1 cellular context compared by ENCODE assay signal in genomic region chr9:105887679-105888078, GRCh38.
TF ChIP-seq lines count a peak whose summit lies in the region.

No MANE protein-coding gene starts in this region.

TF ChIP-seq in HEK293, 187 proteins besides CTCF, POLR2A, EP300 and RAD21 (continued from another document):
- no peak for TF ChIP-seq ZNF645 (tag by site-specific recombination; IDR thresholded peaks at IDR 0.05)
TF ChIP-seq in HEK293: peak in this region for 1.
